ENCODE assay signal across 17 cellular contexts in the genomic region with DNA sequence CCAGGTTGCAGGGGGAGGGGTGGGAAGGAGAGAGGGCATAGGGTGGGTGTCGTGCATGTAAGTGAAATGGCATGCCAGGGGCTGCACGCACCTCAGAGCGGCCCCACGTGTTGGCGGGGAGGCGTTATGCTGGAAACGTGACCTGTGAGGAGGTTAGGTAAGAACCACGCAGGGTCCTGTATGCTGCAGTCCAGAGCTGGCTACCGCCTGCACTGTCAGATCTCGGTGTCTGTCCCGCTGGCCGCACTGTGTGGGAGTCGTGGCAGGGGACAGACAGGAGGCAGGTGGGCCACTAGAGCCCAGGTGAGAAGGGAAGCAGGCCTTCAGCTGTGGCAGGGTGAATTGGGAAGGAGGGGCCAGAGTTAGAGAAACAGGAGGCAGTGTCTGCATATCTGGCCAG.
DNase-seq lines count a peak whose midpoint lies in the region; ATAC-seq and TF ChIP-seq lines count a peak whose summit lies in the region.
"Had no signal": no experiment of that assay in that cellular context is flagged by ENCODE, and none has a peak within 500 bp of the region (broad histone marks: within the 10 kb centered on the region; RNA-seq: fewer than 3 reads in every experiment).

No MANE protein-coding gene starts in this region.

- DNase-seq in GM23338 (ENCODE audit: low spot score) (no peak), OCI-LY7 (ENCODE audit: low spot score) (no peak), memory B cell (ENCODE audit: low spot score in 2 of 2) (no peak), NCI-H2107 treated with DMSO at 0.1 percent for 48 hours (lab: John Stamatoyannopoulos, UW; ENCODE audit: unreplicated experiment) (no peak), ACHN (no peak)
- DNase-seq in stimulated activated naive B cell treated with anti-CD40 and anti-IgM and Interleukin-4, amounts not matched to agents 10 μg/mL and 1 μg/mL and 100 μg/mL, for 72 hours = no peak
- DNase-seq: activated naive CD8-positive, alpha-beta T cell treated with anti-CD3 and anti-CD28 coated beads, Interleukin-2, amount 50 U/mL, for 24 hours; Caco-2; hippocampal formation; islet precursor cell; NCI-H1417; NCI-H69; thyroid gland had no signal

- H3K4me2 ChIP-seq in GM23338 (no peak overlapping the region), OCI-LY7 (ENCODE audit: low read length) (peak overlapping the region; percentile 74)

- no peaks in the 10 kb centered on the region for H3F3A ChIP-seq in GM23338 (replicated peaks; ENCODE audit: low read depth)

- in situ Hi-C loops in ACHN (cut with HindIII; ENCODE audit: low pct_ligation_motif_present, low pct_unique_long_range_greater_than_20kb, low sequenced_read_pairs) = no loop called here

- H2AFZ ChIP-seq in GM23338 (no peak overlapping the region), OCI-LY7 (ENCODE audit: low read length) (no peak overlapping the region)

- H3K79me2 ChIP-seq in GM23338 (replicated peaks; ENCODE audit: insufficient read depth) (peaks cover 39% of the 10 kb centered on the region), OCI-LY7 (ENCODE audit: insufficient read depth, low read depth, low read length) (peaks cover 49% of the 10 kb centered on the region; the same call in 1 of the 2 replicates)

- H3K27ac ChIP-seq in GM23338 (ENCODE audit: low read depth) = no peak overlapping the region
- peak overlapping the region; percentile 95 for H3K27ac ChIP-seq in OCI-LY7 (ENCODE audit: low read depth, low read length, poor library complexity, severe bottlenecking)
- H3K27ac ChIP-seq: epithelial cell of prostate had no signal

- intact Hi-C loops in OCI-LY7 (cut with micrococcal nuclease; ENCODE audit: unreplicated experiment) = loop anchor here (2.0 kb wide), 1 partner anchor 24 kb away; no protein-coding TSS in a partner anchor

- H3K4me1 ChIP-seq in GM23338 (ENCODE audit: insufficient read depth) = peaks cover 27% of the 10 kb centered on the region
- peaks cover 94% of the 10 kb centered on the region for H3K4me1 ChIP-seq in OCI-LY7 (ENCODE audit: insufficient read depth, low read length, poor library complexity, severe bottlenecking)
- H3K4me1 ChIP-seq: Caco-2 had no signal

- H3K27ac Mint-ChIP-seq in GM23338 = peak overlapping the region; percentile 59
- H3K27ac Mint-ChIP-seq in memory B cell = peak overlapping the region; percentile 96
- peak overlapping the region; percentile 96 for H3K27ac Mint-ChIP-seq in stimulated activated naive B cell treated with anti-CD40 and anti-IgM and Interleukin-4, amounts not matched to agents 10 μg/mL and 1 μg/mL and 100 μg/mL, for 72 hours

- peaks cover 10% of the 10 kb centered on the region for H3K9me2 ChIP-seq in GM23338 (ENCODE audit: insufficient read depth)
- H3K9me2 ChIP-seq in OCI-LY7 (ENCODE audit: insufficient read depth, low read length) = no peaks in the 10 kb centered on the region

- H3K36me3 ChIP-seq in GM23338 (ENCODE audit: insufficient read depth) (no peaks in the 10 kb centered on the region), OCI-LY7 (ENCODE audit: insufficient read depth, low read length) (no peaks in the 10 kb centered on the region)
- H3K36me3 ChIP-seq: HAP-1, thyroid gland had no signal

- POLR2A ChIA-PET in OCI-LY7 (lab: Charles Lee) = interaction anchor here (0.7 to 7.3 kb wide), 9 partner anchors 10 to 187 kb away, joined by 3 to 65 read pairs (median 5); no protein-coding TSS in a partner anchor

- H3K4me3 ChIP-seq in GM23338 = no peak overlapping the region
- H3K4me3 ChIP-seq in OCI-LY7 (ENCODE audit: low read depth, low read length, poor library complexity, severe bottlenecking) = peak overlapping the region; percentile 44
- H3K4me3 ChIP-seq: HAP-1, lung, thyroid gland had no signal

- no peaks in the 10 kb centered on the region for H3K9me3 ChIP-seq in OCI-LY7 (ENCODE audit: low read length)
- H3K9me3 ChIP-seq: Caco-2, HAP-1, thyroid gland had no signal

- H3K27me3 ChIP-seq in GM23338 (ENCODE audit: insufficient read depth) = no peaks in the 10 kb centered on the region
- H3K27me3 ChIP-seq: thyroid gland had no signal

- no peak overlapping the region for H3K4me3 Mint-ChIP-seq in GM23338
- peak overlapping the region; percentile 89 for H3K4me3 Mint-ChIP-seq in memory B cell
- H3K4me3 Mint-ChIP-seq in stimulated activated naive B cell treated with anti-CD40 and anti-IgM and Interleukin-4, amounts not matched to agents 10 μg/mL and 1 μg/mL and 100 μg/mL, for 72 hours = peak overlapping the region; percentile 79 to 85

- ATAC-seq in GM23338 (no peak), memory B cell (ENCODE audit: low read depth) (no peak), GM21526 (IDR thresholded peaks at IDR 0.05; ENCODE audit: low FRiP score, unreplicated experiment) (no peak)
- no peak for ATAC-seq in stimulated activated naive B cell treated with anti-CD40 and anti-IgM and Interleukin-4, amounts not matched to agents 10 μg/mL and 1 μg/mL and 100 μg/mL, for 72 hours (replicated peaks)
- ATAC-seq: activated naive CD8-positive, alpha-beta T cell treated with anti-CD3 and anti-CD28 coated beads, Interleukin-2, amount 50 U/mL, for 24 hours had no signal

- H3K4me1 Mint-ChIP-seq in GM23338 (peaks cover 70% of the 10 kb centered on the region), memory B cell (peaks cover 58% of the 10 kb centered on the region)
- peaks cover 78 to 93% of the 10 kb centered on the region in 2 donors for H3K4me1 Mint-ChIP-seq in stimulated activated naive B cell treated with anti-CD40 and anti-IgM and Interleukin-4, amounts not matched to agents 10 μg/mL and 1 μg/mL and 100 μg/mL, for 72 hours

- peaks cover 6% of the 10 kb centered on the region for H3K27me3 Mint-ChIP-seq in GM23338 (ENCODE audit: insufficient read depth, low read depth, poor library complexity)
- H3K27me3 Mint-ChIP-seq in memory B cell = no peaks in the 10 kb centered on the region
- no peaks in the 10 kb centered on the region for H3K27me3 Mint-ChIP-seq in stimulated activated naive B cell treated with anti-CD40 and anti-IgM and Interleukin-4, amounts not matched to agents 10 μg/mL and 1 μg/mL and 100 μg/mL, for 72 hours
- H3K27me3 Mint-ChIP-seq: activated naive CD8-positive, alpha-beta T cell treated with anti-CD3 and anti-CD28 coated beads, Interleukin-2, amount 50 U/mL, for 24 hours had no signal

- no peak for TF ChIP-seq CTCF in GM23338 (conservative IDR thresholded peaks at IDR 0.05; ENCODE audit: low read depth in 2 of 2)
- TF ChIP-seq CTCF in OCI-LY7 (conservative IDR thresholded peaks at IDR 0.05; ENCODE audit: low read length) = no peak

- BruUV-seq in OCI-LY7 (replicated peaks; lab: Mats Ljungman, UMichigan) = no TSS peak

- CTCF ChIA-PET in OCI-LY7 (lab: Charles Lee; ENCODE audit: unreplicated experiment) = interaction anchor here (1.3 to 1.9 kb wide), 4 partner anchors 9 to 42 kb away, joined by 4 to 7 read pairs (median 4); no protein-coding TSS in a partner anchor

- H3K9me3 Mint-ChIP-seq in GM23338 (no peaks in the 10 kb centered on the region), memory B cell (no peaks in the 10 kb centered on the region)
- no peaks in the 10 kb centered on the region for H3K9me3 Mint-ChIP-seq in stimulated activated naive B cell treated with anti-CD40 and anti-IgM and Interleukin-4, amounts not matched to agents 10 μg/mL and 1 μg/mL and 100 μg/mL, for 72 hours
- H3K9me3 Mint-ChIP-seq: activated naive CD8-positive, alpha-beta T cell treated with anti-CD3 and anti-CD28 coated beads, Interleukin-2, amount 50 U/mL, for 24 hours had no signal

- H4K20me1 ChIP-seq in GM23338 (replicated peaks; ENCODE audit: insufficient read depth) = peaks cover 8% of the 10 kb centered on the region
- no peaks in the 10 kb centered on the region for H4K20me1 ChIP-seq in OCI-LY7 (ENCODE audit: insufficient read depth, low read length)

- H3K36me3 Mint-ChIP-seq in GM23338 (ENCODE audit: low read depth) (no peaks in the 10 kb centered on the region), memory B cell (no peaks in the 10 kb centered on the region)
- H3K36me3 Mint-ChIP-seq in stimulated activated naive B cell treated with anti-CD40 and anti-IgM and Interleukin-4, amounts not matched to agents 10 μg/mL and 1 μg/mL and 100 μg/mL, for 72 hours = peaks cover 13 to 31% of the 10 kb centered on the region in 2 donors

TF ChIP-seq in GM23338, 12 proteins besides CTCF, POLR2A, EP300 and RAD21:
- TF ChIP-seq STAT1 (IDR thresholded peaks at IDR 0.05; ENCODE audit: unreplicated experiment) (no peak), CREB1 (CRISPR knock-in tag; IDR thresholded peaks at IDR 0.05; ENCODE audit: low read depth) (no peak), REST (IDR thresholded peaks at IDR 0.05; ENCODE audit: unreplicated experiment) (no peak), POLR2AphosphoS5 (IDR thresholded peaks at IDR 0.05; ENCODE audit: low read depth) (no peak), EZH2 (IDR thresholded peaks at IDR 0.05; ENCODE audit: low read depth, unreplicated experiment) (no peak)
